Comparison of ENCODE assay signal across 32 cellular contexts in genomic region chr2:186696804-186697203, GRCh38. TPM values are rescaled to one million over a fixed set of nuclear protein-coding genes. Genes with fewer than 3 reads are reported as not detected.
"Had no signal": no experiment of that assay in that cellular context is flagged by ENCODE, and none has a peak within 500 bp of the region (broad histone marks: within the 10 kb centered on the region; RNA-seq: fewer than 3 reads in every experiment).

No MANE protein-coding gene starts in this region.

- H3K4me3 Mint-ChIP-seq: activated B cell treated with CpG ODN at 0.5 μM for 24 hours; activated CD4-positive, alpha-beta T cell treated with anti-CD3 and anti-CD28 coated beads, Interleukin-2, amount 10 ng/mL, durations not matched to agents 24 days and 14 days; activated CD8-positive, alpha-beta memory T cell treated with anti-CD3 and anti-CD28 coated beads, Interleukin-2, amount 10 ng/mL, durations not matched to agents 7 days and 5 days; activated naive CD8-positive, alpha-beta T cell treated with anti-CD3 and anti-CD28 coated beads, Interleukin-2, amount 50 U/mL, for 24 hours; activated T-cell treated with anti-CD3 and anti-CD28 coated beads, Interleukin-2, amount 50 U/mL, for 24 hours; T-cell had no signal

- H3K36me3 Mint-ChIP-seq: activated CD8-positive, alpha-beta memory T cell treated with anti-CD3 and anti-CD28 coated beads, Interleukin-2, amount 10 ng/mL, durations not matched to agents 7 days and 5 days; T-cell had no signal

- H3K27ac ChIP-seq: brain microvascular endothelial cell, cardiac muscle cell, SK-N-MC had no signal

- H3K27me3 ChIP-seq: brain microvascular endothelial cell had no signal

- H3K4me3 ChIP-seq: cardiac muscle cell, SK-N-MC had no signal

- DNase-seq: activated B cell treated with CpG ODN at 0.5 μM for 24 hours; activated CD4-positive, alpha-beta T cell treated with anti-CD3 and anti-CD28 coated beads for 1 hour; activated CD4-positive, alpha-beta T cell treated with anti-CD3 and anti-CD28 coated beads, Interleukin-2, amount 10 ng/mL, durations not matched to agents 24 days and 14 days; activated CD4-positive, alpha-beta T cell treated with anti-CD3 and anti-CD28 coated beads, Interleukin-2, amount 50 U/mL, for 48 hours; activated CD8-positive, alpha-beta memory T cell treated with anti-CD3 and anti-CD28 coated beads, Interleukin-2, amount 10 ng/mL, durations not matched to agents 7 days and 5 days; activated effector memory CD4-positive, alpha-beta T cell treated with anti-CD3 and anti-CD28 coated beads, Interleukin-2, amount 50 U/mL, for 16 hours; activated naive CD4-positive, alpha-beta T cell treated with Interleukin-2 at 50 U/mL for 16 hours; activated naive CD8-positive, alpha-beta T cell treated with anti-CD3 and anti-CD28 coated beads, Interleukin-2, amount 50 U/mL, for 24 hours; activated T-cell treated with anti-CD3 and anti-CD28 coated beads, Interleukin-2, amount 50 U/mL, for 24 hours; amniotic stem cell; NCI-H1105 treated with DMSO at 0.1 percent for 48 hours; NCI-H1436 treated with DMSO at 0.1 percent for 48 hours; NCI-H187; NCI-H2171; NCI-H2227 treated with DMSO at 0.1 percent for 48 hours; NCI-H446 treated with DMSO at 0.1 percent for 48 hours; NCI-H524 treated with DMSO at 0.1 percent for 48 hours; NCI-H82; NK-92 treated with Interleukin-12 subunit alpha and Interleukin-12 subunit beta, amount 100 ng/mL, for 24 hours; OCI-M1; RPMI8226; T-cell; T-helper 2 cell; T1000 had no signal

- H3K27ac Mint-ChIP-seq: activated B cell treated with CpG ODN at 0.5 μM for 24 hours; activated CD4-positive, alpha-beta T cell treated with anti-CD3 and anti-CD28 coated beads, Interleukin-2, amount 10 ng/mL, durations not matched to agents 24 days and 14 days; activated CD8-positive, alpha-beta memory T cell treated with anti-CD3 and anti-CD28 coated beads, Interleukin-2, amount 10 ng/mL, durations not matched to agents 7 days and 5 days; activated naive CD4-positive, alpha-beta T cell treated with anti-CD3 and anti-CD28 coated beads, Interleukin-2, amount 50 U/mL, for 72 hours; activated naive CD8-positive, alpha-beta T cell treated with anti-CD3 and anti-CD28 coated beads, Interleukin-2, amount 50 U/mL, for 24 hours; activated T-cell treated with anti-CD3 and anti-CD28 coated beads, Interleukin-2, amount 50 U/mL, for 24 hours; T-cell had no signal

- FAIRE-seq: astrocyte, TTC549 had no signal

- ATAC-seq: activated CD8-positive, alpha-beta memory T cell treated with anti-CD3 and anti-CD28 coated beads, Interleukin-2, amount 10 ng/mL, durations not matched to agents 7 days and 5 days; activated naive CD4-positive, alpha-beta T cell treated with anti-CD3 and anti-CD28 coated beads, Interleukin-2, amount 50 U/mL, for 72 hours; activated naive CD8-positive, alpha-beta T cell treated with anti-CD3 and anti-CD28 coated beads, Interleukin-2, amount 50 U/mL, for 24 hours; Panc1; Right ventricle myocardium inferior; T-cell had no signal

- H3K36me3 ChIP-seq: brain microvascular endothelial cell, cardiac muscle cell had no signal

- H3K9me3 Mint-ChIP-seq: activated B cell treated with CpG ODN at 0.5 μM for 24 hours; activated CD4-positive, alpha-beta T cell treated with anti-CD3 and anti-CD28 coated beads, Interleukin-2, amount 10 ng/mL, durations not matched to agents 24 days and 14 days; activated naive CD4-positive, alpha-beta T cell treated with anti-CD3 and anti-CD28 coated beads, Interleukin-2, amount 50 U/mL, for 72 hours; activated naive CD8-positive, alpha-beta T cell treated with anti-CD3 and anti-CD28 coated beads, Interleukin-2, amount 50 U/mL, for 24 hours; activated T-cell treated with anti-CD3 and anti-CD28 coated beads, Interleukin-2, amount 50 U/mL, for 24 hours; T-cell had no signal

RNA-seq across cellular contexts. Expression of gene FAM171B, which starts 2.9 kb away (rescaled TPM):
- total RNA-seq: activated B cell treated with CpG ODN at 0.5 μM for 24 hours had no signal
